2 cellular contexts compared by ENCODE assay signal in the genomic region with DNA sequence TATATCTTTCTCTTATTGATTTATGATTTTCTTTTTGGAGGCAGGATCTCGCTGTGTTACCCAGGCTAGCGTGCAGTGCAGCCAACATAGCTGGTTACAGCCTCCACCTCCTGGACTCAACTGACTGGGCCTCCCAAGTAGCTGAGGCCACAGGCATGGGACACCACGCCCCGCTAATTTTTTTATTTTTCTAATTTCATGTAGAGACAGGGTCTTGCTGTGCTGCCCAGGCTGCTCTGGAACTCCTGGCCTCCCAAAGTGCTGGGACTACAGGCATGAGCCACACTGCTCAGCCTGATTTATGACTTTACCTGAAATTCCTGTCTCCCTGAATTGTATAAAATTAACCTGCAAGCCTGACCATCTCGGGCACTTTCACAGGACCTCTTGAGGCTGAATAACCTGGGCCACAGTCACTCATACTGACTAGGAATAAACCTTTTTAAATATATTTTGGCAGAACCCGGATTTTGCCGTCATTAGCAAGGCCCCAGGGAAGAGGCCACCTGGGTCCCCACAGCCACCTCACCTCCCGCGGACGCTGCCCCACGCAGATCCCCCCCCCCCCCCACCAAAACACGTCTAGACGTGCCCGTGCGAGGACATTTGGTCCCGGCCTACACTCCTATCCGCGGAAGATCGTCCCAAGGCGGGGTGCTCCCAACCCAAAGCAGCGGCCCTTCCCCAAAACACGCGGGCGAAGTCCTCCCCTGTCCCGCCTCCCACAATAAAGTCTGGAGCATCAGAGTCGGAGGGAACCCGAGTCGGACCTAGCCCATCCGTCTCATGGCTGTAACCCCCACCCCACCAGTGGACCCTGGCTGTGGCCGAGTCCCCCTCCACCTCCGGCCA.
TF ChIP-seq lines count a peak whose summit lies in the region.

No MANE protein-coding gene starts in this region.

TF ChIP-seq in SK-N-SH, 30 proteins besides CTCF, POLR2A, EP300 and RAD21 (continued from another document):
- no peak for TF ChIP-seq NFIC (IDR thresholded peaks at IDR 0.05; ENCODE audit: borderline replicate concordance)
- no peak for TF ChIP-seq SMC3 (IDR thresholded peaks at IDR 0.05; ENCODE audit: low read depth, low read length)
- TF ChIP-seq JUND (IDR thresholded peaks at IDR 0.05) = no peak
- TF ChIP-seq, protein P1, sequence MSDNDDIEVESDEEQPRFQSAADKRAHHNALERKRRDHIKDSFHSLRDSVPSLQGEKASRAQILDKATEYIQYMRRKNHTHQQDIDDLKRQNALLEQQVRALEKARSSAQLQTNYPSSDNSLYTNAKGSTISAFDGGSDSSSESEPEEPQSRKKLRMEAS (IDR thresholded peaks at IDR 0.05; ENCODE audit: low read depth) = no peak
- TF ChIP-seq, protein P2, sequence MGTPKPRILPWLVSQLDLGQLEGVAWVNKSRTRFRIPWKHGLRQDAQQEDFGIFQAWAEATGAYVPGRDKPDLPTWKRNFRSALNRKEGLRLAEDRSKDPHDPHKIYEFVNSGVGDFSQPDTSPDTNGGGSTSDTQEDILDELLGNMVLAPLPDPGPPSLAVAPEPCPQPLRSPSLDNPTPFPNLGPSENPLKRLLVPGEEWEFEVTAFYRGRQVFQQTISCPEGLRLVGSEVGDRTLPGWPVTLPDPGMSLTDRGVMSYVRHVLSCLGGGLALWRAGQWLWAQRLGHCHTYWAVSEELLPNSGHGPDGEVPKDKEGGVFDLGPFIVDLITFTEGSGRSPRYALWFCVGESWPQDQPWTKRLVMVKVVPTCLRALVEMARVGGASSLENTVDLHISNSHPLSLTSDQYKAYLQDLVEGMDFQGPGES (IDR thresholded peaks at IDR 0.05; ENCODE audit: low read depth, low read length) = no peak
- TF ChIP-seq MEF2A (IDR thresholded peaks at IDR 0.05; ENCODE audit: borderline replicate concordance, low read depth) = no peak
- no peak for TF ChIP-seq FOXJ3 (CRISPR knock-in tag; IDR thresholded peaks at IDR 0.05)
- TF ChIP-seq YY1 (IDR thresholded peaks at IDR 0.05; ENCODE audit: low read depth) = no peak
- no peak for TF ChIP-seq GABPA (IDR thresholded peaks at IDR 0.05; ENCODE audit: low read depth)
- TF ChIP-seq POLR2AphosphoS5 (IDR thresholded peaks at IDR 0.05; ENCODE audit: low read depth, low read length) = no peak

TF ChIP-seq in neural cell, 6 proteins besides CTCF, POLR2A, EP300 and RAD21 (continued from another document):
- TF ChIP-seq, protein P3, sequence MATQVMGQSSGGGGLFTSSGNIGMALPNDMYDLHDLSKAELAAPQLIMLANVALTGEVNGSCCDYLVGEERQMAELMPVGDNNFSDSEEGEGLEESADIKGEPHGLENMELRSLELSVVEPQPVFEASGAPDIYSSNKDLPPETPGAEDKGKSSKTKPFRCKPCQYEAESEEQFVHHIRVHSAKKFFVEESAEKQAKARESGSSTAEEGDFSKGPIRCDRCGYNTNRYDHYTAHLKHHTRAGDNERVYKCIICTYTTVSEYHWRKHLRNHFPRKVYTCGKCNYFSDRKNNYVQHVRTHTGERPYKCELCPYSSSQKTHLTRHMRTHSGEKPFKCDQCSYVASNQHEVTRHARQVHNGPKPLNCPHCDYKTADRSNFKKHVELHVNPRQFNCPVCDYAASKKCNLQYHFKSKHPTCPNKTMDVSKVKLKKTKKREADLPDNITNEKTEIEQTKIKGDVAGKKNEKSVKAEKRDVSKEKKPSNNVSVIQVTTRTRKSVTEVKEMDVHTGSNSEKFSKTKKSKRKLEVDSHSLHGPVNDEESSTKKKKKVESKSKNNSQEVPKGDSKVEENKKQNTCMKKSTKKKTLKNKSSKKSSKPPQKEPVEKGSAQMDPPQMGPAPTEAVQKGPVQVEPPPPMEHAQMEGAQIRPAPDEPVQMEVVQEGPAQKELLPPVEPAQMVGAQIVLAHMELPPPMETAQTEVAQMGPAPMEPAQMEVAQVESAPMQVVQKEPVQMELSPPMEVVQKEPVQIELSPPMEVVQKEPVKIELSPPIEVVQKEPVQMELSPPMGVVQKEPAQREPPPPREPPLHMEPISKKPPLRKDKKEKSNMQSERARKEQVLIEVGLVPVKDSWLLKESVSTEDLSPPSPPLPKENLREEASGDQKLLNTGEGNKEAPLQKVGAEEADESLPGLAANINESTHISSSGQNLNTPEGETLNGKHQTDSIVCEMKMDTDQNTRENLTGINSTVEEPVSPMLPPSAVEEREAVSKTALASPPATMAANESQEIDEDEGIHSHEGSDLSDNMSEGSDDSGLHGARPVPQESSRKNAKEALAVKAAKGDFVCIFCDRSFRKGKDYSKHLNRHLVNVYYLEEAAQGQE (IDR thresholded peaks at IDR 0.05; ENCODE audit: borderline replicate concordance) = no peak
- TF ChIP-seq MXI1 (conservative IDR thresholded peaks at IDR 0.05; ENCODE audit: poor library complexity, severe bottlenecking) = no peak
- TF ChIP-seq TAF1 (IDR thresholded peaks at IDR 0.05; ENCODE audit: low read depth) = no peak
- no peak for TF ChIP-seq EZH2 (IDR thresholded peaks at IDR 0.05; ENCODE audit: borderline replicate concordance, insufficient read depth, low read length, poor library complexity, severe bottlenecking)
- TF ChIP-seq POLR2AphosphoS5 (IDR thresholded peaks at IDR 0.05) = no peak
